In the genomic region with DNA sequence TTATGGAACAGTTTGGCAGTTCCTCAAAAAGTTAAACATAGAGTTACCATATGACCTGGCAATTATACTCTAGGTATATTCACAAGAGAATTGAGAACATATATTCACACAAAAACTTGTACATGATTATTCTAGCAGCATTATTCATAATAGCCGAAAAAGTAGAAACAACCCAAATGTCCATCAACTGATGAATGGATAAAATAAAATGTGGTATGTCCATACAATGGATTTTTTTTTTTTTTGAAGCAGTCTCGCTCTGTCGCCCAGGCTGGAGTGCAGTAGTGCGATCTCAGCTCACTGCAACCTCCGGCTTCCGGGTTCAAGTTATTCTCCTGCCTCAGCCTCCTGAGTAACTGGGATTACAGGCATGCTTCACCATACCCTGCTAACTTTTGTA, we compare ENCODE assay signal across 1 cellular context. TPM values are rescaled to one million over a fixed set of nuclear protein-coding genes. Genes with fewer than 3 reads are reported as not detected.
"Had no signal": no experiment of that assay in that cellular context is flagged by ENCODE, and none has a peak within 500 bp of the region (broad histone marks: within the 10 kb centered on the region; RNA-seq: fewer than 3 reads in every experiment).

No MANE protein-coding gene starts in this region.

RNA-seq across cellular contexts. Expression of gene ELAPOR1, which starts 28.8 kb away (rescaled TPM):
- total RNA-seq: G401 had no signal
